1 cellular context compared by ENCODE assay signal in the genomic region with DNA sequence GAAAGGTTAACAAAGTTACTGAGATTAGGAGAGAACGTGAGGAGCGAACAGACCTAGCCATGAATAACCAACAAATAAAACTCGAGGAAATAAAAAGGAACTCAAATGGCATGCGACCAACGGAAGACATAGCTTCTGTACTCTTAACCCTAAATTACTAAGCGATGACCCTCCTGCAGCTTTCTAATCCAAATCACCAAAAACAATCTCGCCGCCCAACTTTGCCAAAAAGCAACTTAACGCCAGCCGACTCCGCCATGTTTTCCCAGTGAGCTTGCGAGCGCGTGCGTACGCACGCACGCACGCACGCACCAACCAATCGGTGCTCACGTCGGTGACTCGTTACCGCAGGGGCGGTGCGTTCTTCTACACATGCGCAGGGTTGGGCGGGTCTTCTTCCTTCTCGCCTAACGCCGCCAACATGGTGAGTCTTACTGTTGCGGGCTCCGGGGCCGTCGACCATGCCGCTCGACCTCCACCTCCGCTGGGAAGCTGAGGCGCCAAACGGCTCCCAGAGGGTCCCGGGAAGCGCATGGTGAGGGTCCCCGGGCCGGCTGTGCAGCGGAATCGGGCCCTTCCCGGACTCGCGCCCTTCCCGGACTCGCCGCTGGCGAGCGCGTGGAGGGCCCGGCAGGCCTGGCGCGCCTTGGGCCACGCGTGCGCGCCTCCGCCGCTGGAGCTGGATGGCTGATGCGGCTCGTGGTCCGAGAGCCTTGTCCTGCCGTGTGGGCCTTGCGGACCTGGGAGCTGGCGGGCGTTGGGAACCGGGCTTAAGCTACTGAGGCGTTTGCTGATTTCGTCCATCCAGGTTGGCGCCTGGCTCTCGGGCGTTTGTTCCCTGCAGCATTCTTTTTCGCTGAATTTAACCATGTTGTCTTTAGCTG.
TF ChIP-seq lines count a peak whose summit lies in the region.

A gene (plus strand): TSS at position 400 of the 884 bp plus-strand sequence. CDS start 133 bp downstream, at position 533.

TF ChIP-seq in K562, 482 proteins besides CTCF, POLR2A, EP300 and RAD21 (continued from another document and continues in another):
- TF ChIP-seq, protein P1, sequence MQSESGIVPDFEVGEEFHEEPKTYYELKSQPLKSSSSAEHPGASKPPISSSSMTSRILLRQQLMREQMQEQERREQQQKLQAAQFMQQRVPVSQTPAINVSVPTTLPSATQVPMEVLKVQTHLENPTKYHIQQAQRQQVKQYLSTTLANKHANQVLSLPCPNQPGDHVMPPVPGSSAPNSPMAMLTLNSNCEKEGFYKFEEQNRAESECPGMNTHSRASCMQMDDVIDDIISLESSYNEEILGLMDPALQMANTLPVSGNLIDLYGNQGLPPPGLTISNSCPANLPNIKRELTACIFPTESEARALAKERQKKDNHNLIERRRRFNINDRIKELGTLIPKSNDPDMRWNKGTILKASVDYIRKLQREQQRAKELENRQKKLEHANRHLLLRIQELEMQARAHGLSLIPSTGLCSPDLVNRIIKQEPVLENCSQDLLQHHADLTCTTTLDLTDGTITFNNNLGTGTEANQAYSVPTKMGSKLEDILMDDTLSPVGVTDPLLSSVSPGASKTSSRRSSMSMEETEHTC (IDR thresholded peaks at IDR 0.05): peak; percentile 54
- TF ChIP-seq FOSL1 (tag; conservative IDR thresholded peaks at IDR 0.05): peak; percentile 43
- TF ChIP-seq, protein P2, sequence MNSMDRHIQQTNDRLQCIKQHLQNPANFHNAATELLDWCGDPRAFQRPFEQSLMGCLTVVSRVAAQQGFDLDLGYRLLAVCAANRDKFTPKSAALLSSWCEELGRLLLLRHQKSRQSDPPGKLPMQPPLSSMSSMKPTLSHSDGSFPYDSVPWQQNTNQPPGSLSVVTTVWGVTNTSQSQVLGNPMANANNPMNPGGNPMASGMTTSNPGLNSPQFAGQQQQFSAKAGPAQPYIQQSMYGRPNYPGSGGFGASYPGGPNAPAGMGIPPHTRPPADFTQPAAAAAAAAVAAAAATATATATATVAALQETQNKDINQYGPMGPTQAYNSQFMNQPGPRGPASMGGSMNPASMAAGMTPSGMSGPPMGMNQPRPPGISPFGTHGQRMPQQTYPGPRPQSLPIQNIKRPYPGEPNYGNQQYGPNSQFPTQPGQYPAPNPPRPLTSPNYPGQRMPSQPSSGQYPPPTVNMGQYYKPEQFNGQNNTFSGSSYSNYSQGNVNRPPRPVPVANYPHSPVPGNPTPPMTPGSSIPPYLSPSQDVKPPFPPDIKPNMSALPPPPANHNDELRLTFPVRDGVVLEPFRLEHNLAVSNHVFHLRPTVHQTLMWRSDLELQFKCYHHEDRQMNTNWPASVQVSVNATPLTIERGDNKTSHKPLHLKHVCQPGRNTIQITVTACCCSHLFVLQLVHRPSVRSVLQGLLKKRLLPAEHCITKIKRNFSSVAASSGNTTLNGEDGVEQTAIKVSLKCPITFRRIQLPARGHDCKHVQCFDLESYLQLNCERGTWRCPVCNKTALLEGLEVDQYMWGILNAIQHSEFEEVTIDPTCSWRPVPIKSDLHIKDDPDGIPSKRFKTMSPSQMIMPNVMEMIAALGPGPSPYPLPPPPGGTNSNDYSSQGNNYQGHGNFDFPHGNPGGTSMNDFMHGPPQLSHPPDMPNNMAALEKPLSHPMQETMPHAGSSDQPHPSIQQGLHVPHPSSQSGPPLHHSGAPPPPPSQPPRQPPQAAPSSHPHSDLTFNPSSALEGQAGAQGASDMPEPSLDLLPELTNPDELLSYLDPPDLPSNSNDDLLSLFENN (IDR thresholded peaks at IDR 0.05; ENCODE audit: low read depth in 2 of 2, low read length in 2 of 2): peak in 1 of 2 experiments; percentile 54; a peak in 1 of 4 replicates
- TF ChIP-seq ZNF165 (CRISPR knock-in tag; IDR thresholded peaks at IDR 0.05; ENCODE audit: borderline replicate concordance): no peak
- no peak for TF ChIP-seq KLF10 (CRISPR knock-in tag; IDR thresholded peaks at IDR 0.05)
- no peak for TF ChIP-seq NFE2L1 (tag; IDR thresholded peaks at IDR 0.05; ENCODE audit: borderline replicate concordance, low read depth)
- TF ChIP-seq EWSR1 (IDR thresholded peaks at IDR 0.05; ENCODE audit: borderline replicate concordance, low read depth, partially characterized antibody): no peak
- no peak for TF ChIP-seq CCAR2 (IDR thresholded peaks at IDR 0.05; ENCODE audit: low read depth, low read length)
- TF ChIP-seq TRIM24 (IDR thresholded peaks at IDR 0.05): peak in 1 of 2 experiments; percentile 7; a peak in 1 of 4 replicates
- peak; percentile 14; the same call in 1 of the 2 replicates for TF ChIP-seq HLTF (IDR thresholded peaks at IDR 0.05)
- TF ChIP-seq, protein P3, sequence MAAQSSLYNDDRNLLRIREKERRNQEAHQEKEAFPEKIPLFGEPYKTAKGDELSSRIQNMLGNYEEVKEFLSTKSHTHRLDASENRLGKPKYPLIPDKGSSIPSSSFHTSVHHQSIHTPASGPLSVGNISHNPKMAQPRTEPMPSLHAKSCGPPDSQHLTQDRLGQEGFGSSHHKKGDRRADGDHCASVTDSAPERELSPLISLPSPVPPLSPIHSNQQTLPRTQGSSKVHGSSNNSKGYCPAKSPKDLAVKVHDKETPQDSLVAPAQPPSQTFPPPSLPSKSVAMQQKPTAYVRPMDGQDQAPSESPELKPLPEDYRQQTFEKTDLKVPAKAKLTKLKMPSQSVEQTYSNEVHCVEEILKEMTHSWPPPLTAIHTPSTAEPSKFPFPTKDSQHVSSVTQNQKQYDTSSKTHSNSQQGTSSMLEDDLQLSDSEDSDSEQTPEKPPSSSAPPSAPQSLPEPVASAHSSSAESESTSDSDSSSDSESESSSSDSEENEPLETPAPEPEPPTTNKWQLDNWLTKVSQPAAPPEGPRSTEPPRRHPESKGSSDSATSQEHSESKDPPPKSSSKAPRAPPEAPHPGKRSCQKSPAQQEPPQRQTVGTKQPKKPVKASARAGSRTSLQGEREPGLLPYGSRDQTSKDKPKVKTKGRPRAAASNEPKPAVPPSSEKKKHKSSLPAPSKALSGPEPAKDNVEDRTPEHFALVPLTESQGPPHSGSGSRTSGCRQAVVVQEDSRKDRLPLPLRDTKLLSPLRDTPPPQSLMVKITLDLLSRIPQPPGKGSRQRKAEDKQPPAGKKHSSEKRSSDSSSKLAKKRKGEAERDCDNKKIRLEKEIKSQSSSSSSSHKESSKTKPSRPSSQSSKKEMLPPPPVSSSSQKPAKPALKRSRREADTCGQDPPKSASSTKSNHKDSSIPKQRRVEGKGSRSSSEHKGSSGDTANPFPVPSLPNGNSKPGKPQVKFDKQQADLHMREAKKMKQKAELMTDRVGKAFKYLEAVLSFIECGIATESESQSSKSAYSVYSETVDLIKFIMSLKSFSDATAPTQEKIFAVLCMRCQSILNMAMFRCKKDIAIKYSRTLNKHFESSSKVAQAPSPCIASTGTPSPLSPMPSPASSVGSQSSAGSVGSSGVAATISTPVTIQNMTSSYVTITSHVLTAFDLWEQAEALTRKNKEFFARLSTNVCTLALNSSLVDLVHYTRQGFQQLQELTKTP (IDR thresholded peaks at IDR 0.05; ENCODE audit: low read depth in 1 of 2, partially characterized antibody in 2 of 2): peak; percentile 32 to 80
- TF ChIP-seq ZNF444 (CRISPR knock-in tag; IDR thresholded peaks at IDR 0.05): no peak
- TF ChIP-seq ZNF778 (CRISPR knock-in tag; IDR thresholded peaks at IDR 0.05): no peak
- TF ChIP-seq, protein P4, sequence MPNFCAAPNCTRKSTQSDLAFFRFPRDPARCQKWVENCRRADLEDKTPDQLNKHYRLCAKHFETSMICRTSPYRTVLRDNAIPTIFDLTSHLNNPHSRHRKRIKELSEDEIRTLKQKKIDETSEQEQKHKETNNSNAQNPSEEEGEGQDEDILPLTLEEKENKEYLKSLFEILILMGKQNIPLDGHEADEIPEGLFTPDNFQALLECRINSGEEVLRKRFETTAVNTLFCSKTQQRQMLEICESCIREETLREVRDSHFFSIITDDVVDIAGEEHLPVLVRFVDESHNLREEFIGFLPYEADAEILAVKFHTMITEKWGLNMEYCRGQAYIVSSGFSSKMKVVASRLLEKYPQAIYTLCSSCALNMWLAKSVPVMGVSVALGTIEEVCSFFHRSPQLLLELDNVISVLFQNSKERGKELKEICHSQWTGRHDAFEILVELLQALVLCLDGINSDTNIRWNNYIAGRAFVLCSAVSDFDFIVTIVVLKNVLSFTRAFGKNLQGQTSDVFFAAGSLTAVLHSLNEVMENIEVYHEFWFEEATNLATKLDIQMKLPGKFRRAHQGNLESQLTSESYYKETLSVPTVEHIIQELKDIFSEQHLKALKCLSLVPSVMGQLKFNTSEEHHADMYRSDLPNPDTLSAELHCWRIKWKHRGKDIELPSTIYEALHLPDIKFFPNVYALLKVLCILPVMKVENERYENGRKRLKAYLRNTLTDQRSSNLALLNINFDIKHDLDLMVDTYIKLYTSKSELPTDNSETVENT (CRISPR knock-in tag; IDR thresholded peaks at IDR 0.05): peak; percentile 92
- no peak for TF ChIP-seq BCL6 (CRISPR knock-in tag; IDR thresholded peaks at IDR 0.05)
- TF ChIP-seq ZNF224 (CRISPR knock-in tag; IDR thresholded peaks at IDR 0.05): peak; percentile 86; the same call in 1 of the 2 replicates
- TF ChIP-seq KLF16 (IDR thresholded peaks at IDR 0.05): no peak
- TF ChIP-seq, protein P5, sequence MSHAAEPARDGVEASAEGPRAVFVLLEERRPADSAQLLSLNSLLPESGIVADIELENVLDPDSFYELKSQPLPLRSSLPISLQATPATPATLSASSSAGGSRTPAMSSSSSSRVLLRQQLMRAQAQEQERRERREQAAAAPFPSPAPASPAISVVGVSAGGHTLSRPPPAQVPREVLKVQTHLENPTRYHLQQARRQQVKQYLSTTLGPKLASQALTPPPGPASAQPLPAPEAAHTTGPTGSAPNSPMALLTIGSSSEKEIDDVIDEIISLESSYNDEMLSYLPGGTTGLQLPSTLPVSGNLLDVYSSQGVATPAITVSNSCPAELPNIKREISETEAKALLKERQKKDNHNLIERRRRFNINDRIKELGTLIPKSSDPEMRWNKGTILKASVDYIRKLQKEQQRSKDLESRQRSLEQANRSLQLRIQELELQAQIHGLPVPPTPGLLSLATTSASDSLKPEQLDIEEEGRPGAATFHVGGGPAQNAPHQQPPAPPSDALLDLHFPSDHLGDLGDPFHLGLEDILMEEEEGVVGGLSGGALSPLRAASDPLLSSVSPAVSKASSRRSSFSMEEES (CRISPR knock-in tag; IDR thresholded peaks at IDR 0.05): 0 out of 2 replicates have a peak, but pooled peaks have one; percentile 4
- peak in 1 of 2 experiments; percentile 81; a peak in 2 of 4 replicates for TF ChIP-seq KDM4B (IDR thresholded peaks at IDR 0.05; ENCODE audit: borderline replicate concordance in 2 of 2, low read depth in 1 of 2)
- TF ChIP-seq, protein P6, sequence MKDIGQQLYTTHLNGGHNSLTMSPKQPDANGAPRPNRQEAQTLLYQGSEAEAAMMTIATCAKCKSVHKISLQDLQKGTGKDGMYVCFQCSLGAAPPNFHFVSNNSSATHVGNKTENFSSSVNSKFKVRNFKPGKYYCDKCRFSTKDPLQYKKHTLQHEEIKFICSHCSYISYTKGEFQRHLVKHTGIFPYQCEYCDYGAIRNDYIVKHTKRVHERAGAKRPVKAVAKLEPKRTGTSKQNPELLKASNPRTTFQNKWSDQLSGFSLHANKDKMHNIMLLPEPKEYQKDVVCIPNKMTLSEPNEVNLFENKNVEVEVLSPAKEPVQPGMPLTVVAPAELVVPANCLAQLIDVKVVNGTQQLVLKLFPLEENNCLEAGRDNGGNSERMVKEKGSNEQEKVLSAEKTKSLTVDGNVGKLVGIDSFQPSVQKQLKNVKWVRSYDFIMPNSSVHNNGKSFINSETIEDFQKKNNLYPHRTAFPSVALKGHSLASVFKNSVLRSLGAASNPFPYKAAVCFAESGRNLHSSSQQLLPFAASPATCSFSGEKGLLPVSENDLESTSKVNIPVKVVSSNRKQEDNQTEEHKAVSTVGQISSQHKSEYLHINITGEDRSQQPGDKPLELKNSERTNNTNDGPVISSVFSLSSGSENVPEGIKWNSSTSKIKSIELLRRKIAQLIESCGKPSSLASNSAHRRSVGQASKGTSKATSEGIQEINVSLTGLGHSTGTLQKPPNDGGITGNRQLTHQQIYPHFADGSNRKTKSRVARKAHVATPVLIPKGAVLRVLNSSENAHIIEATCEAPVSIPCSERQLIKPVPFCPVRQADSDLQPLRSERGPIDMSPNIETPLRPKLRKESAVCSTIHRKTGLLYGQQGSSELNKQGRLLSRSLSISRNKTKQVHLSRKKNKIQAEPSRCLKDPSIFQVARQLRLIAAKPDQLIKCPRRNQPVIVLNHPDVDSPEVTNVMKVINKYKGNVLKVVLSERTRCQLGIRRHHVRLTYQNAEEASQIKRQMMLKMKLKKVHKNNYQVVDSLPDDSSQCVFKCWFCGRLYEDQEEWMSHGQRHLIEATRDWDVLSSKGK (CRISPR knock-in tag; IDR thresholded peaks at IDR 0.05): no peak
- TF ChIP-seq RFX7 (CRISPR knock-in tag; IDR thresholded peaks at IDR 0.05): no peak
- TF ChIP-seq, protein P7, sequence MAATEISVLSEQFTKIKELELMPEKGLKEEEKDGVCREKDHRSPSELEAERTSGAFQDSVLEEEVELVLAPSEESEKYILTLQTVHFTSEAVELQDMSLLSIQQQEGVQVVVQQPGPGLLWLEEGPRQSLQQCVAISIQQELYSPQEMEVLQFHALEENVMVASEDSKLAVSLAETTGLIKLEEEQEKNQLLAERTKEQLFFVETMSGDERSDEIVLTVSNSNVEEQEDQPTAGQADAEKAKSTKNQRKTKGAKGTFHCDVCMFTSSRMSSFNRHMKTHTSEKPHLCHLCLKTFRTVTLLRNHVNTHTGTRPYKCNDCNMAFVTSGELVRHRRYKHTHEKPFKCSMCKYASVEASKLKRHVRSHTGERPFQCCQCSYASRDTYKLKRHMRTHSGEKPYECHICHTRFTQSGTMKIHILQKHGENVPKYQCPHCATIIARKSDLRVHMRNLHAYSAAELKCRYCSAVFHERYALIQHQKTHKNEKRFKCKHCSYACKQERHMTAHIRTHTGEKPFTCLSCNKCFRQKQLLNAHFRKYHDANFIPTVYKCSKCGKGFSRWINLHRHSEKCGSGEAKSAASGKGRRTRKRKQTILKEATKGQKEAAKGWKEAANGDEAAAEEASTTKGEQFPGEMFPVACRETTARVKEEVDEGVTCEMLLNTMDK (IDR thresholded peaks at IDR 0.05; ENCODE audit: borderline replicate concordance, insufficient read depth, low read depth, low read length, poor library complexity, severe bottlenecking): no peak
- TF ChIP-seq, protein P8, sequence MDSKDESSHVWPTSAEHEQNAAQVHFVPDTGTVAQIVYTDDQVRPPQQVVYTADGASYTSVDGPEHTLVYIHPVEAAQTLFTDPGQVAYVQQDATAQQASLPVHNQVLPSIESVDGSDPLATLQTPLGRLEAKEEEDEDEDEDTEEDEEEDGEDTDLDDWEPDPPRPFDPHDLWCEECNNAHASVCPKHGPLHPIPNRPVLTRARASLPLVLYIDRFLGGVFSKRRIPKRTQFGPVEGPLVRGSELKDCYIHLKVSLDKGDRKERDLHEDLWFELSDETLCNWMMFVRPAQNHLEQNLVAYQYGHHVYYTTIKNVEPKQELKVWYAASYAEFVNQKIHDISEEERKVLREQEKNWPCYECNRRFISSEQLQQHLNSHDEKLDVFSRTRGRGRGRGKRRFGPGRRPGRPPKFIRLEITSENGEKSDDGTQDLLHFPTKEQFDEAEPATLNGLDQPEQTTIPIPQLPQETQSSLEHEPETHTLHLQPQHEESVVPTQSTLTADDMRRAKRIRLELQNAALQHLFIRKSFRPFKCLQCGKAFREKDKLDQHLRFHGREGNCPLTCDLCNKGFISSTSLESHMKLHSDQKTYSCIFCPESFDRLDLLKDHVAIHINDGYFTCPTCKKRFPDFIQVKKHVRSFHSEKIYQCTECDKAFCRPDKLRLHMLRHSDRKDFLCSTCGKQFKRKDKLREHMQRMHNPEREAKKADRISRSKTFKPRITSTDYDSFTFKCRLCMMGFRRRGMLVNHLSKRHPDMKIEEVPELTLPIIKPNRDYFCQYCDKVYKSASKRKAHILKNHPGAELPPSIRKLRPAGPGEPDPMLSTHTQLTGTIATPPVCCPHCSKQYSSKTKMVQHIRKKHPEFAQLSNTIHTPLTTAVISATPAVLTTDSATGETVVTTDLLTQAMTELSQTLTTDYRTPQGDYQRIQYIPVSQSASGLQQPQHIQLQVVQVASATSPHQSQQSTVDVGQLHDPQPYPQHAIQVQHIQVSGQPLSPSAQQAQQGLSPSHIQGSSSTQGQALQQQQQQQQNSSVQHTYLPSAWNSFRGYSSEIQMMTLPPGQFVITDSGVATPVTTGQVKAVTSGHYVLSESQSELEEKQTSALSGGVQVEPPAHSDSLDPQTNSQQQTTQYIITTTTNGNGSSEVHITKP (IDR thresholded peaks at IDR 0.05; ENCODE audit: partially characterized antibody): no peak
